8 cellular contexts compared by ENCODE assay signal in the genomic region with DNA sequence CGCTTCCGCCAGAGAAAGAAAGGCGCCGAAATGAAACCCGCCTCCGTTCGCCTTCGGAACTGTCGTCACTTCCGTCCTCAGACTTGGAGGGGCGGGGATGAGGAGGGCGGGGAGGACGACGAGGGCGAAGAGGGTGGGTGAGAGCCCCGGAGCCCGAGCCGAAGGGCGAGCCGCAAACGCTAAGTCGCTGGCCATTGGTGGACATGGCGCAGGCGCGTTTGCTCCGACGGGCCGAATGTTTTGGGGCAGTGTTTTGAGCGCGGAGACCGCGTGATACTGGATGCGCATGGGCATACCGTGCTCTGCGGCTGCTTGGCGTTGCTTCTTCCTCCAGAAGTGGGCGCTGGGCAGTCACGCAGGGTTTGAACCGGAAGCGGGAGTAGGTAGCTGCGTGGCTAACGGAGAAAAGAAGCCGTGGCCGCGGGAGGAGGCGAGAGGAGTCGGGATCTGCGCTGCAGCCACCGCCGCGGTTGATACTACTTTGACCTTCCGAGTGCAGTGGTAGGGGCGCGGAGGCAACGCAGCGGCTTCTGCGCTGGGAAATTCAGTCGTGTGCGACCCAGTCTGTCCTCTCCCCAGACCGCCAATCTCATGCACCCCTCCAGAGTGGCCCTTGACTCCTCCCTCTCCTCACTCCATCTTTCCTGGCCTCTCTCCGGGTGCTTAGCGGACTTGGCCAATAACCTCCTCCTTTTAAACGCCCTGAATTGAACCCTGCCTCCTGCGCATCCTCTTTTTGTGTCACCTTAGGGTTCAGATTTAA. TPM values are rescaled to one million over a fixed set of nuclear protein-coding genes. Genes with fewer than 3 reads are reported as not detected.
A peak's percentile ranks its signal among the peaks of the same experiment; 100 is the strongest.
DNase-seq lines count a peak whose midpoint lies in the region; ATAC-seq and TF ChIP-seq lines count a peak whose summit lies in the region.

A gene with protein sequence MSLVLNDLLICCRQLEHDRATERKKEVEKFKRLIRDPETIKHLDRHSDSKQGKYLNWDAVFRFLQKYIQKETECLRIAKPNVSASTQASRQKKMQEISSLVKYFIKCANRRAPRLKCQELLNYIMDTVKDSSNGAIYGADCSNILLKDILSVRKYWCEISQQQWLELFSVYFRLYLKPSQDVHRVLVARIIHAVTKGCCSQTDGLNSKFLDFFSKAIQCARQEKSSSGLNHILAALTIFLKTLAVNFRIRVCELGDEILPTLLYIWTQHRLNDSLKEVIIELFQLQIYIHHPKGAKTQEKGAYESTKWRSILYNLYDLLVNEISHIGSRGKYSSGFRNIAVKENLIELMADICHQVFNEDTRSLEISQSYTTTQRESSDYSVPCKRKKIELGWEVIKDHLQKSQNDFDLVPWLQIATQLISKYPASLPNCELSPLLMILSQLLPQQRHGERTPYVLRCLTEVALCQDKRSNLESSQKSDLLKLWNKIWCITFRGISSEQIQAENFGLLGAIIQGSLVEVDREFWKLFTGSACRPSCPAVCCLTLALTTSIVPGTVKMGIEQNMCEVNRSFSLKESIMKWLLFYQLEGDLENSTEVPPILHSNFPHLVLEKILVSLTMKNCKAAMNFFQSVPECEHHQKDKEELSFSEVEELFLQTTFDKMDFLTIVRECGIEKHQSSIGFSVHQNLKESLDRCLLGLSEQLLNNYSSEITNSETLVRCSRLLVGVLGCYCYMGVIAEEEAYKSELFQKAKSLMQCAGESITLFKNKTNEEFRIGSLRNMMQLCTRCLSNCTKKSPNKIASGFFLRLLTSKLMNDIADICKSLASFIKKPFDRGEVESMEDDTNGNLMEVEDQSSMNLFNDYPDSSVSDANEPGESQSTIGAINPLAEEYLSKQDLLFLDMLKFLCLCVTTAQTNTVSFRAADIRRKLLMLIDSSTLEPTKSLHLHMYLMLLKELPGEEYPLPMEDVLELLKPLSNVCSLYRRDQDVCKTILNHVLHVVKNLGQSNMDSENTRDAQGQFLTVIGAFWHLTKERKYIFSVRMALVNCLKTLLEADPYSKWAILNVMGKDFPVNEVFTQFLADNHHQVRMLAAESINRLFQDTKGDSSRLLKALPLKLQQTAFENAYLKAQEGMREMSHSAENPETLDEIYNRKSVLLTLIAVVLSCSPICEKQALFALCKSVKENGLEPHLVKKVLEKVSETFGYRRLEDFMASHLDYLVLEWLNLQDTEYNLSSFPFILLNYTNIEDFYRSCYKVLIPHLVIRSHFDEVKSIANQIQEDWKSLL (N-terminal part only) (plus strand): TSS at position 382 of the 763 bp plus-strand sequence. CDS start 4,558 bp downstream, outside the sequence.

- intact Hi-C loops in naive thymus-derived CD4-positive, alpha-beta T cell (cut with micrococcal nuclease), result loop anchor here (1.0 to 10.0 kb wide), 20 partner anchors 13 to 766 kb away; partner anchors contain the start of genes ACAT1 (in 2 of the 2), ALKBH8 (in 2 of the 2), C11orf65 (in 2 of the 2) and CUL5 (in 2 of the 2)

- H3F3A ChIP-seq in DOHH2 (ENCODE audit: control insufficient read depth, insufficient read depth), result peaks cover 32% of the 10 kb centered on the region

- H3K27me3 ChIP-seq in DOHH2 (ENCODE audit: control insufficient read depth, low read length) (no peaks in the 10 kb centered on the region), Peyer's patch (no peaks in the 10 kb centered on the region)
- no peaks in the 10 kb centered on the region for H3K27me3 ChIP-seq in naive thymus-derived CD4-positive, alpha-beta T cell (ENCODE audit: control insufficient read depth in 2 of 2, insufficient read depth in 2 of 2, low read length in 2 of 2)

- no peaks in the 10 kb centered on the region for H3K9me3 Mint-ChIP-seq in activated T-cell treated with anti-CD3 and anti-CD28 coated beads, Interleukin-2, amount 50 U/mL, for 72 hours
- H3K9me3 Mint-ChIP-seq in naive thymus-derived CD4-positive, alpha-beta T cell, result no peaks in the 10 kb centered on the region
- H3K9me3 Mint-ChIP-seq in stimulated activated naive B cell treated with anti-CD40 and anti-IgM and Interleukin-4, amounts not matched to agents 10 μg/mL and 1 μg/mL and 100 μg/mL, for 72 hours, result no peaks in the 10 kb centered on the region

- H3K4me1 ChIP-seq in DOHH2 (ENCODE audit: control insufficient read depth, low read length) (peaks cover 49% of the 10 kb centered on the region), Peyer's patch (peaks cover 0 to 16% (median 0%) of the 10 kb centered on the region in 4 donors)
- peaks cover 26 to 31% of the 10 kb centered on the region in 2 donors for H3K4me1 ChIP-seq in naive thymus-derived CD4-positive, alpha-beta T cell (ENCODE audit: control insufficient read depth in 2 of 2, insufficient read depth in 2 of 2, low read length in 2 of 2)

- ATAC-seq in GM21786 (IDR thresholded peaks at IDR 0.05; ENCODE audit: unreplicated experiment), result peak; percentile 78
- ATAC-seq in activated T-cell treated with anti-CD3 and anti-CD28 coated beads, Interleukin-2, amount 50 U/mL, for 72 hours (replicated peaks in 1 of 2), result peak; percentile 78 to 79
- peak; percentile 91 for ATAC-seq in naive thymus-derived CD4-positive, alpha-beta T cell
- ATAC-seq in stimulated activated naive B cell treated with anti-CD40 and anti-IgM and Interleukin-4, amounts not matched to agents 10 μg/mL and 1 μg/mL and 100 μg/mL, for 72 hours (replicated peaks), result peak; percentile 83 to 85

- peaks cover 93% of the 10 kb centered on the region for H3K79me2 ChIP-seq in DOHH2 (ENCODE audit: control insufficient read depth, low read length)

- peaks cover 13% of the 10 kb centered on the region for H4K20me1 ChIP-seq in DOHH2 (ENCODE audit: control insufficient read depth, insufficient read depth, low read depth, low read length)

- CTCF ChIA-PET in naive thymus-derived CD4-positive, alpha-beta T cell (lab: Charles Lee), result interaction anchor here (0.7 to 9.5 kb wide), 10 partner anchors 10 to 366 kb away, joined by 3 to 104 read pairs (median 4); no protein-coding TSS in a partner anchor

- peaks cover 88% of the 10 kb centered on the region for H3K36me3 ChIP-seq in DOHH2 (ENCODE audit: control insufficient read depth, low read length)
- peaks cover 26% of the 10 kb centered on the region for H3K36me3 ChIP-seq in KOPT-K1 (ENCODE audit: insufficient read depth, low read length)
- H3K36me3 ChIP-seq in Peyer's patch, result no peaks in the 10 kb centered on the region
- H3K36me3 ChIP-seq in naive thymus-derived CD4-positive, alpha-beta T cell (ENCODE audit: control insufficient read depth in 2 of 3, insufficient read depth in 3 of 3, low read length in 3 of 3), result peaks cover 0 to 6% (median 0%) of the 10 kb centered on the region in 3 experiments

- no peak within 1 kb of the TSS for H3K4me3 Mint-ChIP-seq in activated T-cell treated with anti-CD3 and anti-CD28 coated beads, Interleukin-2, amount 50 U/mL, for 72 hours
- H3K4me3 Mint-ChIP-seq in naive thymus-derived CD4-positive, alpha-beta T cell, result no peak within 1 kb of the TSS
- H3K4me3 Mint-ChIP-seq in stimulated activated naive B cell treated with anti-CD40 and anti-IgM and Interleukin-4, amounts not matched to agents 10 μg/mL and 1 μg/mL and 100 μg/mL, for 72 hours, result no peak within 1 kb of the TSS

- POLR2A ChIA-PET in naive thymus-derived CD4-positive, alpha-beta T cell (lab: Charles Lee), result interaction anchor here (0.9 to 9.0 kb wide), 28 partner anchors 9 to 244 kb away, joined by 3 to 779 read pairs (median 5); partner anchors contain the start of gene C11orf65

- peak; percentile 97 to 100 (median 99) for DNase-seq in Peyer's patch
- peak; percentile 97 to 98 for DNase-seq in activated T-cell treated with anti-CD3 and anti-CD28 coated beads, Interleukin-2, amount 50 U/mL, for 72 hours
- peak; percentile 99 for DNase-seq in fibroblast of gingiva (ENCODE audit: low read depth)
- DNase-seq in naive thymus-derived CD4-positive, alpha-beta T cell, result peak; percentile 94 to 99 (median 98)
- DNase-seq in stimulated activated naive B cell treated with anti-CD40 and anti-IgM and Interleukin-4, amounts not matched to agents 10 μg/mL and 1 μg/mL and 100 μg/mL, for 72 hours, result peak; percentile 100

- H3K27ac Mint-ChIP-seq in activated T-cell treated with anti-CD3 and anti-CD28 coated beads, Interleukin-2, amount 50 U/mL, for 72 hours, result no peak within 1 kb of the TSS
- no peak within 1 kb of the TSS for H3K27ac Mint-ChIP-seq in naive thymus-derived CD4-positive, alpha-beta T cell
- no peak within 1 kb of the TSS for H3K27ac Mint-ChIP-seq in stimulated activated naive B cell treated with anti-CD40 and anti-IgM and Interleukin-4, amounts not matched to agents 10 μg/mL and 1 μg/mL and 100 μg/mL, for 72 hours

- H3K9me2 ChIP-seq in DOHH2 (replicated peaks; ENCODE audit: control insufficient read depth, low read length), result no peaks in the 10 kb centered on the region

- H3K27ac ChIP-seq in DOHH2 (ENCODE audit: low read depth, low read length) (peak within 1 kb of the TSS; percentile 91), KOPT-K1 (ENCODE audit: low read depth, low read length, poor library complexity, severe bottlenecking) (peak within 1 kb of the TSS; percentile 90), Peyer's patch (peak within 1 kb of the TSS; percentile 90 to 96 (median 93))
- H3K27ac ChIP-seq in naive thymus-derived CD4-positive, alpha-beta T cell (ENCODE audit: low read depth, low read length), result peak within 1 kb of the TSS; percentile 98

- peak; percentile 84 for TF ChIP-seq CTCF in DOHH2 (IDR thresholded peaks at IDR 0.05; ENCODE audit: low read depth, low read length, poor library complexity, severe bottlenecking)
- peak; percentile 43 to 90 (median 80) for TF ChIP-seq CTCF in Peyer's patch (IDR thresholded peaks at IDR 0.05)

- H3K36me3 Mint-ChIP-seq in activated T-cell treated with anti-CD3 and anti-CD28 coated beads, Interleukin-2, amount 50 U/mL, for 72 hours (ENCODE audit: insufficient read depth in 2 of 2), result peaks cover 9 to 21% of the 10 kb centered on the region in 2 donors
- H3K36me3 Mint-ChIP-seq in naive thymus-derived CD4-positive, alpha-beta T cell, result peaks cover 3 to 30% (median 21%) of the 10 kb centered on the region in 5 donors
- H3K36me3 Mint-ChIP-seq in stimulated activated naive B cell treated with anti-CD40 and anti-IgM and Interleukin-4, amounts not matched to agents 10 μg/mL and 1 μg/mL and 100 μg/mL, for 72 hours, result peaks cover 18 to 26% of the 10 kb centered on the region in 2 donors

- H3K4me2 ChIP-seq in DOHH2 (ENCODE audit: low read length), result peak within 1 kb of the TSS; percentile 97

- H3K4me3 ChIP-seq in DOHH2 (ENCODE audit: low read length) (peak within 1 kb of the TSS; percentile 87), Peyer's patch (peak within 1 kb of the TSS; percentile 66 to 92 (median 88))
- peak within 1 kb of the TSS; percentile 93 for H3K4me3 ChIP-seq in naive thymus-derived CD4-positive, alpha-beta T cell (ENCODE audit: low read length)

- H3K27me3 Mint-ChIP-seq in activated T-cell treated with anti-CD3 and anti-CD28 coated beads, Interleukin-2, amount 50 U/mL, for 72 hours (ENCODE audit: low read depth), result no peaks in the 10 kb centered on the region
- H3K27me3 Mint-ChIP-seq in naive thymus-derived CD4-positive, alpha-beta T cell, result no peaks in the 10 kb centered on the region
- H3K27me3 Mint-ChIP-seq in stimulated activated naive B cell treated with anti-CD40 and anti-IgM and Interleukin-4, amounts not matched to agents 10 μg/mL and 1 μg/mL and 100 μg/mL, for 72 hours, result no peaks in the 10 kb centered on the region

- no peaks in the 10 kb centered on the region for H3K9me3 ChIP-seq in DOHH2 (ENCODE audit: control insufficient read depth, insufficient read depth, low read length)
- no peaks in the 10 kb centered on the region for H3K9me3 ChIP-seq in KOPT-K1 (ENCODE audit: insufficient read depth, low read length, poor library complexity, severe bottlenecking)
- no peaks in the 10 kb centered on the region for H3K9me3 ChIP-seq in Peyer's patch
- H3K9me3 ChIP-seq in naive thymus-derived CD4-positive, alpha-beta T cell (ENCODE audit: control insufficient read depth in 2 of 3, low read length in 3 of 3), result no peaks in the 10 kb centered on the region

- peak in 1 of 2 donors; percentile 12 for TF ChIP-seq POLR2A in Peyer's patch (IDR thresholded peaks at IDR 0.05)

- H3K4me1 Mint-ChIP-seq in activated T-cell treated with anti-CD3 and anti-CD28 coated beads, Interleukin-2, amount 50 U/mL, for 72 hours (ENCODE audit: low read depth), result peaks cover 35% of the 10 kb centered on the region
- H3K4me1 Mint-ChIP-seq in naive thymus-derived CD4-positive, alpha-beta T cell, result peaks cover 32 to 57% (median 37%) of the 10 kb centered on the region in 7 donors
- peaks cover 36 to 44% of the 10 kb centered on the region in 2 donors for H3K4me1 Mint-ChIP-seq in stimulated activated naive B cell treated with anti-CD40 and anti-IgM and Interleukin-4, amounts not matched to agents 10 μg/mL and 1 μg/mL and 100 μg/mL, for 72 hours

RNA-seq across cellular contexts. Expression of the gene that starts here (rescaled TPM):
- total RNA-seq in Peyer's patch, result 100 to 1,000 TPM in 1 of 4 donors, 10 to 100 TPM in 3; 46.3 to 445 (median 58.5) TPM
- 10 to 100 TPM; 45.7 to 55.0 TPM for total RNA-seq in activated T-cell treated with anti-CD3 and anti-CD28 coated beads, Interleukin-2, amount 50 U/mL, for 72 hours
- 100 to 1,000 TPM; 183 to 879 (median 440) TPM for total RNA-seq in naive thymus-derived CD4-positive, alpha-beta T cell
- polyA plus RNA-seq in naive thymus-derived CD4-positive, alpha-beta T cell, result 100 to 1,000 TPM in 1 of 2 donors, 10 to 100 TPM in 1; 84.7 to 161 TPM

Comparison
In these comparisons a context has a peak if more than half of its experiments do, and no peak if none do; other contexts are left out.
1. Peak in every context shown above with its lines: DNase-seq, ATAC-seq, H3K4me3 ChIP-seq and H3K27ac ChIP-seq.